Comparison of ENCODE assay signal across 18 cellular contexts in genomic region chrX:70669120-70669519, GRCh38.
DNase-seq lines count a peak whose midpoint lies in the region; FAIRE-seq and TF ChIP-seq lines count a peak whose summit lies in the region.
"Had no signal": no experiment of that assay in that cellular context is flagged by ENCODE, and none has a peak within 500 bp of the region (broad histone marks: within the 10 kb centered on the region; RNA-seq: fewer than 3 reads in every experiment).

No MANE protein-coding gene starts in this region.

- no peaks in the 10 kb centered on the region for H3K9me3 ChIP-seq in Caco-2
- H3K9me3 ChIP-seq in astrocyte (ENCODE audit: insufficient read depth, low read depth, low read length): no peaks in the 10 kb centered on the region
- no peaks in the 10 kb centered on the region for H3K9me3 ChIP-seq in OCI-LY7 (ENCODE audit: low read length)

- no peak overlapping the region for H3K27ac ChIP-seq in astrocyte (ENCODE audit: low read depth, low read length)
- no peak overlapping the region for H3K27ac ChIP-seq in OCI-LY7 (ENCODE audit: low read depth, low read length, poor library complexity, severe bottlenecking)

- H3K9ac ChIP-seq in astrocyte (ENCODE audit: low read length): no peak overlapping the region

- H3K4me2 ChIP-seq in astrocyte (ENCODE audit: low read length) (no peak overlapping the region), OCI-LY7 (ENCODE audit: low read length) (no peak overlapping the region)
- H3K4me2 ChIP-seq: GM23338 had no signal

- H4K20me1 ChIP-seq in astrocyte (ENCODE audit: insufficient read depth, low read length) (no peaks in the 10 kb centered on the region), OCI-LY7 (ENCODE audit: insufficient read depth, low read length) (no peaks in the 10 kb centered on the region)

- DNase-seq in Caco-2: peak; percentile 24 to 49
- DNase-seq in astrocyte (ENCODE audit: low read depth): no peak
- DNase-seq in left kidney (ENCODE audit: low read depth, low spot score): peak; percentile 4
- no peak for DNase-seq in NCI-H2196 treated with DMSO at 0.1 percent for 48 hours (lab: John Stamatoyannopoulos, UW; ENCODE audit: unreplicated experiment)
- no peak for DNase-seq in DMS153 (lab: John Stamatoyannopoulos, UW)
- no peak for DNase-seq in OCI-LY7 (ENCODE audit: low spot score)
- no peak for DNase-seq in GM13977 (ENCODE audit: low spot score)
- DNase-seq: 8988T; C1 segment of cervical spinal cord; CD4-positive, alpha-beta memory T cell; COR-L47; DMS79; EL; GDM1; H9 had no signal

- peak; percentile 69 for FAIRE-seq in astrocyte (lab: Jason Lieb, UNC)
- FAIRE-seq: GM12878, GM18507 had no signal

- intact Hi-C loops in Caco-2 (cut with micrococcal nuclease; ENCODE audit: unreplicated experiment): loop anchor here (1.0 to 10.0 kb wide), 3 partner anchors 215 to 474 kb away; no protein-coding TSS in a partner anchor
- intact Hi-C loops in OCI-LY7 (cut with micrococcal nuclease; ENCODE audit: unreplicated experiment): no loop called here

- CTCF ChIA-PET in Caco-2 (lab: Charles Lee) (interaction anchor here (1.0 to 1.2 kb wide), 2 partner anchors 217 to 246 kb away, joined by 3 read pairs; partner anchors contain the start of gene GDPD2), OCI-LY7 (lab: Charles Lee; ENCODE audit: unreplicated experiment) (no interaction called here)

- no peaks in the 10 kb centered on the region for H3K27me3 ChIP-seq in Caco-2 (replicated peaks; ENCODE audit: control insufficient read depth, insufficient read depth, low read length)
- peaks cover 4% of the 10 kb centered on the region for H3K27me3 ChIP-seq in astrocyte (ENCODE audit: insufficient read depth, low read length)

- H3K79me2 ChIP-seq in astrocyte (ENCODE audit: insufficient read depth, low read length) (no peaks in the 10 kb centered on the region), OCI-LY7 (ENCODE audit: insufficient read depth, low read depth, low read length) (no peaks in the 10 kb centered on the region)

- no peaks in the 10 kb centered on the region for H3K9me2 ChIP-seq in OCI-LY7 (ENCODE audit: insufficient read depth, low read length)

- POLR2A ChIA-PET in Caco-2 (lab: Charles Lee): no interaction called here
- POLR2A ChIA-PET in OCI-LY7 (lab: Charles Lee): no interaction called here

- H2AFZ ChIP-seq in astrocyte (ENCODE audit: low read depth, low read length): no peak overlapping the region
- H2AFZ ChIP-seq in OCI-LY7 (ENCODE audit: low read length): no peak overlapping the region
- H2AFZ ChIP-seq: GM23338 had no signal

- H3K36me3 ChIP-seq in Caco-2 (ENCODE audit: control insufficient read depth, insufficient read depth, low read length): no peaks in the 10 kb centered on the region
- no peaks in the 10 kb centered on the region for H3K36me3 ChIP-seq in astrocyte (ENCODE audit: insufficient read depth, low read length)
- H3K36me3 ChIP-seq in OCI-LY7 (ENCODE audit: insufficient read depth, low read length): no peaks in the 10 kb centered on the region

- in situ Hi-C loops in GM13977 (cut with MboI; ENCODE audit: low pct_unique_long_range_greater_than_20kb, low sequenced_read_pairs, unreplicated experiment): no loop called here

- peaks cover 21% of the 10 kb centered on the region for H3K4me1 ChIP-seq in Caco-2
- H3K4me1 ChIP-seq in astrocyte (ENCODE audit: insufficient read depth, low read length): no peaks in the 10 kb centered on the region
- H3K4me1 ChIP-seq in OCI-LY7 (ENCODE audit: insufficient read depth, low read length, poor library complexity, severe bottlenecking): no peaks in the 10 kb centered on the region

- BruUV-seq in Caco-2 (replicated peaks; lab: Mats Ljungman, UMichigan) (no TSS peak), OCI-LY7 (replicated peaks; lab: Mats Ljungman, UMichigan) (no TSS peak)

- H3K27me3 Mint-ChIP-seq in Caco-2 (ENCODE audit: insufficient read depth, unreplicated experiment) (no peaks in the 10 kb centered on the region), astrocyte (ENCODE audit: low read depth, unreplicated experiment) (no peaks in the 10 kb centered on the region)
- H3K27me3 Mint-ChIP-seq: CD4-positive, alpha-beta memory T cell had no signal

- no peak overlapping the region for H3K4me3 ChIP-seq in Caco-2 (ENCODE audit: low read depth, low read length)
- H3K4me3 ChIP-seq in astrocyte (ENCODE audit: insufficient read depth, low read depth, low read length): no peak overlapping the region
- no peak overlapping the region for H3K4me3 ChIP-seq in OCI-LY7 (ENCODE audit: low read depth, low read length, poor library complexity, severe bottlenecking)
- H3K4me3 ChIP-seq: GM12878, GM23338 had no signal

- H3K4me3 Mint-ChIP-seq in Caco-2 (ENCODE audit: unreplicated experiment) (no peak overlapping the region), astrocyte (ENCODE audit: unreplicated experiment) (no peak overlapping the region)
- H3K4me3 Mint-ChIP-seq: CD4-positive, alpha-beta memory T cell; GM23338; H9 had no signal

- H3K27ac Mint-ChIP-seq in Caco-2 (ENCODE audit: unreplicated experiment): peak overlapping the region; percentile 44
- no peak overlapping the region for H3K27ac Mint-ChIP-seq in astrocyte (ENCODE audit: unreplicated experiment)
- H3K27ac Mint-ChIP-seq: CD4-positive, alpha-beta memory T cell; GM23338; H9 had no signal

- H3K36me3 Mint-ChIP-seq in Caco-2 (ENCODE audit: insufficient read depth, unreplicated experiment): peaks cover 6% of the 10 kb centered on the region
- no peaks in the 10 kb centered on the region for H3K36me3 Mint-ChIP-seq in astrocyte (ENCODE audit: low read depth, unreplicated experiment)
- H3K36me3 Mint-ChIP-seq: CD4-positive, alpha-beta memory T cell had no signal

- H3K4me1 Mint-ChIP-seq in Caco-2 (ENCODE audit: low read depth, unreplicated experiment) (peaks cover 9% of the 10 kb centered on the region), astrocyte (ENCODE audit: low read depth, unreplicated experiment) (no peaks in the 10 kb centered on the region)
- H3K4me1 Mint-ChIP-seq: CD4-positive, alpha-beta memory T cell; GM23338; H9 had no signal

- H3K9me3 Mint-ChIP-seq in Caco-2 (ENCODE audit: unreplicated experiment) (no peaks in the 10 kb centered on the region), astrocyte (ENCODE audit: unreplicated experiment) (peaks cover 3% of the 10 kb centered on the region)
- H3K9me3 Mint-ChIP-seq: CD4-positive, alpha-beta memory T cell; GM23338 had no signal

- TF ChIP-seq CTCF in Caco-2 (IDR thresholded peaks at IDR 0.05; ENCODE audit: insufficient read depth in 1 of 2, low read depth in 1 of 2, low read length in 1 of 2, severe bottlenecking in 1 of 2, unreplicated experiment in 1 of 2): no peak
- TF ChIP-seq CTCF in astrocyte (IDR thresholded peaks at IDR 0.05; ENCODE audit: insufficient read depth, low read depth, low read length): no peak
- TF ChIP-seq CTCF in OCI-LY7 (conservative IDR thresholded peaks at IDR 0.05; ENCODE audit: low read length): no peak
- TF ChIP-seq CTCF in GM13977 (IDR thresholded peaks at IDR 0.05; ENCODE audit: extremely low read depth, insufficient read depth, missing control alignments): no peak

Comparison
In these comparisons a context has a peak if more than half of its experiments do, and no peak if none do; other contexts are left out.
1. DNase-seq: peak in Caco-2 (2 of 2) and left kidney (single experiment); none in astrocyte (single experiment), NCI-H2196 treated with DMSO at 0.1 percent for 48 hours (single experiment), DMS153 (single experiment), OCI-LY7 (single experiment) and GM13977 (single experiment).